8 cellular contexts compared by ENCODE assay signal in the genomic region with DNA sequence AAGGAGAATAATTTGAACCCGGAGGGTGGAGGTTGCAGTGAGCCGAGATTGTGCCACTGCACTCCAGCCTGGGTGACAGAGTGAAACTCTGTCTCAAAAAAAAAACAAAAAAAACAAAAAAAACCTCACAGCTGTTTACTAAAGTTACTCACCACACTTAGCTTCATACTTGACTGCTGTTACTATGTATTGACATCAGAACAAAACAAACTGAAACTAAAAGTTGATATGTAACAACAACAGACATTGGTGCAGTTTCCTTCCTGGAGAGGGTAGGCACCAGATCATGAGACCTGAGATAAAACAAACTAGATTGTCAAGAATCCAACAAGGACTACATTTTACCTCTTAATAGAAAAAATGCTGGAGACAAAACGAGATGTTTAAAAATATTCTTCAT. TPM values are rescaled to one million over a fixed set of nuclear protein-coding genes. Genes with fewer than 3 reads are reported as not detected.
A peak's percentile ranks its signal among the peaks of the same experiment; 100 is the strongest.
DNase-seq lines count a peak whose midpoint lies in the region; ATAC-seq lines count a peak whose summit lies in the region.
"Not testable (repeated sequence)": the region's sequence is repeated elsewhere in the genome, so short reads cannot be mapped to it uniquely, and the experiment has no call there.

No MANE protein-coding gene starts in this region.

- CTCF ChIA-PET in activated CD4-positive, alpha-beta memory T cell treated with anti-CD3 and anti-CD28 coated beads, Interleukin-2, amount 10 ng/mL, durations not matched to agents 7 days and 5 days (lab: Charles Lee), result interaction anchor here (1.2 kb wide), 1 partner anchor 30 kb away, joined by 9 read pairs; a partner anchor contains a TSS

- H3K4me3 Mint-ChIP-seq in CD4-positive, CD25-positive, alpha-beta regulatory T cell, result peak overlapping the region; percentile 1 to 86 (median 32)
- not testable (repeated sequence) for H3K4me3 Mint-ChIP-seq in activated CD4-positive, alpha-beta memory T cell treated with anti-CD3 and anti-CD28 coated beads, Interleukin-2, amount 10 ng/mL, durations not matched to agents 7 days and 5 days
- H3K4me3 Mint-ChIP-seq in effector memory CD8-positive, alpha-beta T cell, result peak overlapping the region in 1 of 2 donors; percentile 62
- peak overlapping the region in 5 of 10 donors; percentile 10 to 38 (median 18) for H3K4me3 Mint-ChIP-seq in naive thymus-derived CD8-positive, alpha-beta T cell

- not testable (repeated sequence) for H3K36me3 ChIP-seq in CD4-positive, CD25-positive, alpha-beta regulatory T cell (ENCODE audit: control insufficient read depth, insufficient read depth, low read length)

- not testable (repeated sequence) for H3K27me3 Mint-ChIP-seq in CD4-positive, CD25-positive, alpha-beta regulatory T cell; activated CD4-positive, alpha-beta memory T cell treated with anti-CD3 and anti-CD28 coated beads, Interleukin-2, amount 10 ng/mL, durations not matched to agents 7 days and 5 days; effector memory CD8-positive, alpha-beta T cell; naive thymus-derived CD8-positive, alpha-beta T cell

- not testable (repeated sequence) for H3K4me1 ChIP-seq in CD4-positive, CD25-positive, alpha-beta regulatory T cell (ENCODE audit: control insufficient read depth, insufficient read depth, low read length, poor library complexity, severe bottlenecking)

- H3K27ac Mint-ChIP-seq in CD4-positive, CD25-positive, alpha-beta regulatory T cell, result peak overlapping the region; percentile 84 to 96 (median 88)
- peak overlapping the region; percentile 67 for H3K27ac Mint-ChIP-seq in activated CD4-positive, alpha-beta memory T cell treated with anti-CD3 and anti-CD28 coated beads, Interleukin-2, amount 10 ng/mL, durations not matched to agents 7 days and 5 days
- H3K27ac Mint-ChIP-seq in effector memory CD8-positive, alpha-beta T cell, result peak overlapping the region; percentile 87 to 93
- H3K27ac Mint-ChIP-seq in naive thymus-derived CD8-positive, alpha-beta T cell, result peak overlapping the region; percentile 52 to 95 (median 78)

- H3K9me3 Mint-ChIP-seq in CD4-positive, CD25-positive, alpha-beta regulatory T cell; activated CD4-positive, alpha-beta memory T cell treated with anti-CD3 and anti-CD28 coated beads, Interleukin-2, amount 10 ng/mL, durations not matched to agents 7 days and 5 days; effector memory CD8-positive, alpha-beta T cell; naive thymus-derived CD8-positive, alpha-beta T cell: not testable (repeated sequence)

- DNase-seq in CD4-positive, CD25-positive, alpha-beta regulatory T cell, result peak; percentile 2 to 80 (median 76)
- DNase-seq in activated CD4-positive, alpha-beta memory T cell treated with anti-CD3 and anti-CD28 coated beads, Interleukin-2, amount 10 ng/mL, durations not matched to agents 7 days and 5 days, result not testable (repeated sequence)
- DNase-seq in effector memory CD8-positive, alpha-beta T cell, result peak in 2 of 3 experiments; percentile 1 to 2
- DNase-seq in naive thymus-derived CD8-positive, alpha-beta T cell, result peak in 5 of 10 donors; percentile 1 to 78 (median 45)

- peaks cover 2 to 24% (median 7%) of the 10 kb centered on the region in 4 donors for H3K4me1 Mint-ChIP-seq in CD4-positive, CD25-positive, alpha-beta regulatory T cell
- H3K4me1 Mint-ChIP-seq in activated CD4-positive, alpha-beta memory T cell treated with anti-CD3 and anti-CD28 coated beads, Interleukin-2, amount 10 ng/mL, durations not matched to agents 7 days and 5 days, result peaks cover 29% of the 10 kb centered on the region
- not testable (repeated sequence) for H3K4me1 Mint-ChIP-seq in effector memory CD8-positive, alpha-beta T cell (ENCODE audit: low read depth in 2 of 2)
- H3K4me1 Mint-ChIP-seq in naive thymus-derived CD8-positive, alpha-beta T cell, result peaks cover 0 to 12% (median 6%) of the 10 kb centered on the region in 4 donors

- POLR2A ChIA-PET in activated CD4-positive, alpha-beta memory T cell treated with anti-CD3 and anti-CD28 coated beads, Interleukin-2, amount 10 ng/mL, durations not matched to agents 7 days and 5 days (lab: Charles Lee), result interaction anchor here (1.0 to 3.1 kb wide), 3 partner anchors 30 to 129 kb away, joined by 3 to 26 read pairs (median 11); a partner anchor contains a TSS
- POLR2A ChIA-PET in naive thymus-derived CD8-positive, alpha-beta T cell (lab: Charles Lee), result interaction anchor here (1.8 kb wide), 1 partner anchor 49 kb away, joined by 5 read pairs; a partner anchor contains a TSS

- peak overlapping the region; percentile 51 for H3K4me3 ChIP-seq in CD4-positive, CD25-positive, alpha-beta regulatory T cell (ENCODE audit: low read depth, low read length)

- not testable (repeated sequence) for H3K36me3 Mint-ChIP-seq in CD4-positive, CD25-positive, alpha-beta regulatory T cell; activated CD4-positive, alpha-beta memory T cell treated with anti-CD3 and anti-CD28 coated beads, Interleukin-2, amount 10 ng/mL, durations not matched to agents 7 days and 5 days (ENCODE audit: low read depth); effector memory CD8-positive, alpha-beta T cell (ENCODE audit: insufficient read depth); naive thymus-derived CD8-positive, alpha-beta T cell

- H3K27ac ChIP-seq in CD4-positive, CD25-positive, alpha-beta regulatory T cell (ENCODE audit: insufficient read depth, low read length, poor library complexity, severe bottlenecking), result peak overlapping the region; percentile 69

- ATAC-seq in CD4-positive, CD25-positive, alpha-beta regulatory T cell (ENCODE audit: low read depth in 2 of 2), result peak; percentile 99
- ATAC-seq in GM18520 (IDR thresholded peaks at IDR 0.05; ENCODE audit: unreplicated experiment) (peak; percentile 87), GM21381 (IDR thresholded peaks at IDR 0.05; ENCODE audit: unreplicated experiment) (peak; percentile 95), HG02938 (IDR thresholded peaks at IDR 0.05; ENCODE audit: unreplicated experiment) (peak; percentile 89), HG03558 (IDR thresholded peaks at IDR 0.05; ENCODE audit: extremely low read depth, unreplicated experiment) (peak; percentile 98)
- ATAC-seq in effector memory CD8-positive, alpha-beta T cell (replicated peaks), result peak; percentile 100
- ATAC-seq in naive thymus-derived CD8-positive, alpha-beta T cell, result peak; percentile 98 to 100

- H3K27me3 ChIP-seq in CD4-positive, CD25-positive, alpha-beta regulatory T cell (ENCODE audit: control insufficient read depth, insufficient read depth, low read length), result not testable (repeated sequence)

- not testable (repeated sequence) for H3K9me3 ChIP-seq in CD4-positive, CD25-positive, alpha-beta regulatory T cell (ENCODE audit: control insufficient read depth in 2 of 2, low read length in 2 of 2)

RNA-seq across cellular contexts. Expression of a gene that starts 30.3 kb away (rescaled TPM):
- 2,712 TPM for total RNA-seq in CD4-positive, CD25-positive, alpha-beta regulatory T cell
- 1,000 to 10,000 TPM; 3,971 to 5,634 (median 4,678) TPM for polyA plus RNA-seq in CD4-positive, CD25-positive, alpha-beta regulatory T cell
- 1,000 to 10,000 TPM; 2,056 to 2,070 TPM for total RNA-seq in activated CD4-positive, alpha-beta memory T cell treated with anti-CD3 and anti-CD28 coated beads, Interleukin-2, amount 10 ng/mL, durations not matched to agents 7 days and 5 days
- 1,000 to 10,000 TPM; 3,863 to 3,911 TPM for total RNA-seq in naive thymus-derived CD8-positive, alpha-beta T cell
- 1,000 to 10,000 TPM; 4,465 to 5,898 (median 5,767) TPM for polyA plus RNA-seq in naive thymus-derived CD8-positive, alpha-beta T cell

RNA-seq across cellular contexts. Expression of a gene that starts 31.1 kb away (rescaled TPM):
- total RNA-seq in CD4-positive, CD25-positive, alpha-beta regulatory T cell, result 10.5 TPM
- polyA plus RNA-seq in CD4-positive, CD25-positive, alpha-beta regulatory T cell, result 1 to 10 TPM; 2.9 to 4.8 (median 3.5) TPM
- 10 to 100 TPM in 1 of 2 experiments, 1 to 10 TPM in 1; 9.4 to 11.2 TPM for total RNA-seq in activated CD4-positive, alpha-beta memory T cell treated with anti-CD3 and anti-CD28 coated beads, Interleukin-2, amount 10 ng/mL, durations not matched to agents 7 days and 5 days
- 10 to 100 TPM; 14.0 to 16.8 TPM for total RNA-seq in naive thymus-derived CD8-positive, alpha-beta T cell
- 10 to 100 TPM in 1 of 3 donors, 1 to 10 TPM in 2; 8.6 to 11.0 (median 9.2) TPM for polyA plus RNA-seq in naive thymus-derived CD8-positive, alpha-beta T cell

RNA-seq across cellular contexts. Expression of a gene that starts 49.8 kb away (rescaled TPM):
- 30.7 TPM for total RNA-seq in CD4-positive, CD25-positive, alpha-beta regulatory T cell
- polyA plus RNA-seq in CD4-positive, CD25-positive, alpha-beta regulatory T cell, result 10 to 100 TPM; 59.0 to 85.8 (median 75.4) TPM
- 10 to 100 TPM; 33.0 to 36.2 TPM for total RNA-seq in activated CD4-positive, alpha-beta memory T cell treated with anti-CD3 and anti-CD28 coated beads, Interleukin-2, amount 10 ng/mL, durations not matched to agents 7 days and 5 days
- 10 to 100 TPM; 40.6 to 41.4 TPM for total RNA-seq in naive thymus-derived CD8-positive, alpha-beta T cell
- 10 to 100 TPM; 48.8 to 69.5 (median 51.3) TPM for polyA plus RNA-seq in naive thymus-derived CD8-positive, alpha-beta T cell

RNA-seq across cellular contexts. Expression of a gene that starts 49.9 kb away (rescaled TPM):
- 56.6 TPM for total RNA-seq in CD4-positive, CD25-positive, alpha-beta regulatory T cell
- polyA plus RNA-seq in CD4-positive, CD25-positive, alpha-beta regulatory T cell, result 100 to 1,000 TPM; 306 to 456 (median 332) TPM
- 100 to 1,000 TPM; 104 to 108 TPM for total RNA-seq in activated CD4-positive, alpha-beta memory T cell treated with anti-CD3 and anti-CD28 coated beads, Interleukin-2, amount 10 ng/mL, durations not matched to agents 7 days and 5 days
- 10 to 100 TPM; 52.6 to 54.9 TPM for total RNA-seq in naive thymus-derived CD8-positive, alpha-beta T cell
- polyA plus RNA-seq in naive thymus-derived CD8-positive, alpha-beta T cell, result 100 to 1,000 TPM; 277 to 382 (median 308) TPM
